ENCODE assay signal across 16 cellular contexts in the genomic region with DNA sequence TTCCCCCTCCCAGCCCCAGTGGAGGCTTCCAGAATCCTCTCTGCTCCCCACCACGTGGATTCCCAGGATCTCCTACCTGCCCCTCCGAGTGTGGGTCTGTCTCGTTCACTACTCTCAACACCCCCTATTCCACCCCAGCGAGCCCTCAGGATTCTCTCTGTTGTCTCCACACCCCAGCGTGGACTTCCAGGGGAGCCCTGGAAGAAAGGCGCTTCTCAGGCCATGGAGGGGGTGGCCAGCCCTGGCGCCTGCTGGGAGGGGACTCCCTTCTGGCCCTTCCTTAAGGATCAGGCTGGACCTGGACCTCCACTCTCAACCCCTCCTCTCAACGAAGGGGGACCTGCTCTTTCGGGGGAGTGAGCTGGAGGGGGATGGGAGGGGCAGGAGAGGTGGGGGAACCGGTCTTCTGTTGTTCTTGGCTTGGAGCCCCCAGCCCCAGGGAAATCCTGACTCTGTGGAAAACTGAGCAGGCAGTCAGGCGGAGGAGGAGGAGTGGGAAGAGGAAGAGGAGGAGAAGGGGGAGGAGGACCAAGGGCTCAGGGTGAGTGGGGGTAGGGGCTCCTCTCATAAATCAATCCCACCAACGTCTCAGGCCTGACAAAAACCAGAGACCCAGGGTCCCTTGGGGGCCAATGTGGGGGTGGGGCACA. TPM values are rescaled to one million over a fixed set of nuclear protein-coding genes. Genes with fewer than 3 reads are reported as not detected.
DNase-seq lines count a peak whose midpoint lies in the region; TF ChIP-seq lines count a peak whose summit lies in the region.
"Had no signal": no experiment of that assay in that cellular context is flagged by ENCODE, and none has a peak within 500 bp of the region (broad histone marks: within the 10 kb centered on the region; RNA-seq: fewer than 3 reads in every experiment).

No MANE protein-coding gene starts in this region.

- peak overlapping the region; percentile 67 for H3K27ac ChIP-seq in RWPE1
- H3K27ac ChIP-seq in neural progenitor cell = no peak overlapping the region
- H3K27ac ChIP-seq in vagina = peak overlapping the region; percentile 70
- H3K27ac ChIP-seq: Peyer's patch had no signal

- TF ChIP-seq POLR2A in vagina (IDR thresholded peaks at IDR 0.05) (no peak), erythroblast (IDR thresholded peaks at IDR 0.05; ENCODE audit: low read length) (no peak)

- POLR2A ChIA-PET in RWPE1 (lab: Yijun Ruan, JAX; ENCODE audit: low non-redundant PET) = no interaction called here

- intact Hi-C loops in vagina (cut with DNase I) = no loop called here

- DNase-seq in RWPE1 (ENCODE audit: low spot score) (no peak), endothelial cell (ENCODE audit: low spot score) (no peak), neural progenitor cell (ENCODE audit: low spot score) (no peak), vagina (ENCODE audit: extremely low spot score in 2 of 2) (no peak), GM13977 (ENCODE audit: low spot score) (no peak), HFFc6 (no peak), erythroblast (lab: John Stamatoyannopoulos, UW) (no peak)
- DNase-seq: GF-D8, MV-4-11, NCI-H1417 treated with DMSO at 0.1 percent for 48 hours, NCI-H2029, NCI-H510A treated with DMSO at 0.1 percent for 48 hours, Peyer's patch, SHP77 treated with DMSO at 0.1 percent for 48 hours had no signal

- H3K4me3 Mint-ChIP-seq in endothelial cell (ENCODE audit: unreplicated experiment) (no peak overlapping the region), neural progenitor cell (peak overlapping the region; percentile 22), HFFc6 (no peak overlapping the region)
- H3K4me3 Mint-ChIP-seq: IgD-negative memory B cell had no signal

- H3K9me3 Mint-ChIP-seq in endothelial cell (ENCODE audit: unreplicated experiment) = no peaks in the 10 kb centered on the region
- H3K9me3 Mint-ChIP-seq in neural progenitor cell = no peaks in the 10 kb centered on the region
- no peaks in the 10 kb centered on the region for H3K9me3 Mint-ChIP-seq in HFFc6
- H3K9me3 Mint-ChIP-seq: IgD-negative memory B cell had no signal

- H3K4me1 Mint-ChIP-seq in endothelial cell (ENCODE audit: unreplicated experiment) (peaks cover 24% of the 10 kb centered on the region), neural progenitor cell (peaks cover 34% of the 10 kb centered on the region), HFFc6 (ENCODE audit: low read depth) (peaks cover 7% of the 10 kb centered on the region)
- H3K4me1 Mint-ChIP-seq: IgD-negative memory B cell had no signal

- no peaks in the 10 kb centered on the region for H3K79me2 ChIP-seq in neural progenitor cell (ENCODE audit: low read depth)

- H3K27me3 ChIP-seq in neural progenitor cell = peaks cover 33% of the 10 kb centered on the region
- no peaks in the 10 kb centered on the region for H3K27me3 ChIP-seq in vagina
- H3K27me3 ChIP-seq: BE2C, Peyer's patch had no signal

- no peak overlapping the region for H2AFZ ChIP-seq in neural progenitor cell (replicated peaks)

- CTCF ChIA-PET in RWPE1 (lab: Yijun Ruan, JAX) = no interaction called here

- H3K27ac Mint-ChIP-seq in endothelial cell (ENCODE audit: unreplicated experiment) = peak overlapping the region; percentile 36
- H3K27ac Mint-ChIP-seq in neural progenitor cell = peak overlapping the region; percentile 89
- no peak overlapping the region for H3K27ac Mint-ChIP-seq in HFFc6

- H3K4me3 ChIP-seq in neural progenitor cell (no peak overlapping the region), vagina (no peak overlapping the region)
- H3K4me3 ChIP-seq: Peyer's patch had no signal

- H4K20me1 ChIP-seq in neural progenitor cell (ENCODE audit: low read depth) = no peaks in the 10 kb centered on the region

- peaks cover 16% of the 10 kb centered on the region for H3K27me3 Mint-ChIP-seq in endothelial cell (ENCODE audit: unreplicated experiment)
- peaks cover 19% of the 10 kb centered on the region for H3K27me3 Mint-ChIP-seq in neural progenitor cell (ENCODE audit: insufficient read depth, low read depth)
- H3K27me3 Mint-ChIP-seq in HFFc6 (ENCODE audit: insufficient read depth) = peaks cover 9% of the 10 kb centered on the region

- H3K4me1 ChIP-seq in neural progenitor cell (peaks cover 34% of the 10 kb centered on the region), vagina (peaks cover 33% of the 10 kb centered on the region)
- H3K4me1 ChIP-seq: Peyer's patch had no signal

- no peaks in the 10 kb centered on the region for H3K9me3 ChIP-seq in neural progenitor cell (ENCODE audit: low read depth)
- no peaks in the 10 kb centered on the region for H3K9me3 ChIP-seq in vagina
- H3K9me3 ChIP-seq: BE2C, Peyer's patch had no signal

- H3K9ac ChIP-seq in neural progenitor cell = no peak overlapping the region

- no peak overlapping the region for H3K4me2 ChIP-seq in neural progenitor cell

- in situ Hi-C loops in GM13977 (cut with MboI; ENCODE audit: low pct_unique_long_range_greater_than_20kb, low sequenced_read_pairs, unreplicated experiment) = no loop called here

- H3K36me3 ChIP-seq in neural progenitor cell (no peaks in the 10 kb centered on the region), vagina (no peaks in the 10 kb centered on the region)
- H3K36me3 ChIP-seq: BE2C, Peyer's patch had no signal

- H3K36me3 Mint-ChIP-seq in endothelial cell (ENCODE audit: low read depth, unreplicated experiment) (no peaks in the 10 kb centered on the region), neural progenitor cell (no peaks in the 10 kb centered on the region), HFFc6 (ENCODE audit: low read depth) (no peaks in the 10 kb centered on the region)
- H3K36me3 Mint-ChIP-seq: IgD-negative memory B cell had no signal

- TF ChIP-seq CTCF in RWPE1 (conservative IDR thresholded peaks at IDR 0.05; ENCODE audit: low read depth) = no peak
- TF ChIP-seq CTCF in endothelial cell (IDR thresholded peaks at IDR 0.05; ENCODE audit: unreplicated experiment) = no peak
- no peak for TF ChIP-seq CTCF in neural progenitor cell (IDR thresholded peaks at IDR 0.05)
- TF ChIP-seq CTCF in vagina (IDR thresholded peaks at IDR 0.05) = no peak
- no peak for TF ChIP-seq CTCF in GM13977 (IDR thresholded peaks at IDR 0.05; ENCODE audit: extremely low read depth, insufficient read depth, missing control alignments)
- TF ChIP-seq CTCF in HFFc6 (IDR thresholded peaks at IDR 0.05) = no peak

- peaks cover 14% of the 10 kb centered on the region for H3F3A ChIP-seq in neural progenitor cell (ENCODE audit: low read depth)

RNA-seq across cellular contexts. Expression of a gene that starts 32.9 kb away (rescaled TPM):
- total RNA-seq in endothelial cell (ENCODE audit: unreplicated experiment) = 4.3 TPM
- total RNA-seq in neural progenitor cell (ENCODE audit: low replicate concordance) = 2.3 and 3.6 TPM in 2 replicates
- 17.7 TPM for total RNA-seq in vagina
- total RNA-seq in HFFc6 (2021; fragmentation: NEBNext Ultra II Directional; extraction: Animal tissue kit (Norgen Biotek cat#: 25700)) = 1 to 10 TPM; 3.0 to 6.6 (median 3.6) TPM
